In the genomic region with DNA sequence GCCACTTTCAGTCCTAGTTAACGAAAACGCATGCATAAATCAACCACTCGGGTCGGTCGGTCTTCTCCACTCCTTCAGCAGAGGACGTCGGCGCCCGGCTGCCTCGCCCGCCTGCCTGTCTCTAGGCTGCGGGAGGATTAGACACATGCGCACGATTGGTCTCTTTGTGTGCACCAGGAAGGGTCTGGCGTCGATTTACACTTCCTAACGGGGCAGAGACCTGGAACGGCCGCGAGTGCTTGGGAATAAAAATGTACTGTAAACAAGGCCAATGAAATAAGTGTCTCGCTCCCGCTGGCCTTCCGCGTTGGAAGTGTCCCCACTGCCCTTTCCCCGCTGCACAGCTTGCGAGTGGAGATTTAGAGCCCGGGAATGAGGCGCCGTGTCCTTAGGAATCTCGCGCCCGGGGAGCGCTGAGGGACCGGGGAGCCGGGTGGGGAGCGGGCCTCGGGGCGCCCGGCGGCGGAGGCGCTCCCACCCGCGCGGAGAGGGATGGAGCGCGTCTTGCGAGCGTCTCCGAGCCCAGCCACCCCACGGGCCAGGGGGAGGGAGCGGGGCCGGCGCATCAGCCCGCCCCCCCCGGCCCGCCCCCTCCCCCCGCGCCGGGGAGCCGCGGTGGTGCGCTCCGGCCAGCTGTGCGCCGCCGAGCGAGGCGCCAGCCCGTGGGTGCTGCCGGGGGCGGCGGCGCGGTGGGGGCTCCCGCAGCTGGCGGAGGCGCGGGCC, we compare ENCODE assay signal across 8 cellular contexts. TPM values are rescaled to one million over a fixed set of nuclear protein-coding genes. Genes with fewer than 3 reads are reported as not detected.
A peak's percentile ranks its signal among the peaks of the same experiment; 100 is the strongest.
DNase-seq lines count a peak whose midpoint lies in the region; ATAC-seq and TF ChIP-seq lines count a peak whose summit lies in the region.

TSS of gene DOK6 (plus strand) at position 636 of the 723 bp plus-strand sequence.

- peak; percentile 76 to 83 (median 80) for ATAC-seq in right lobe of liver
- no peak for ATAC-seq in HG02610 (IDR thresholded peaks at IDR 0.05; ENCODE audit: unreplicated experiment)

- intact Hi-C loops in right lobe of liver (cut with DNase I) = no loop called here

- peak; percentile 32 for DNase-seq in AG09319 (ENCODE audit: extremely low read depth, low read depth)
- peak; percentile 71 to 77 for DNase-seq in SJCRH30
- no peak for DNase-seq in effector memory CD4-positive, alpha-beta T cell
- peak; percentile 60 to 68 (median 63) for DNase-seq in right lobe of liver
- DNase-seq in superior temporal gyrus (ENCODE audit: extremely low spot score) = peak; percentile 54
- DNase-seq in AML-193 (lab: John Stamatoyannopoulos, UW) = no peak

- no peak within 1 kb of the TSS; the same call in 1 of the 2 replicates for H3K27ac ChIP-seq in HUES6 (ENCODE audit: low read depth, low read length)
- H3K27ac ChIP-seq in SJCRH30 = peak within 1 kb of the TSS; percentile 40
- no peak within 1 kb of the TSS for H3K27ac ChIP-seq in effector memory CD4-positive, alpha-beta T cell (ENCODE audit: insufficient read depth, low read length, poor library complexity, severe bottlenecking)
- peak within 1 kb of the TSS in 2 of 3 donors; percentile 28 to 55 for H3K27ac ChIP-seq in right lobe of liver

- H3K9ac ChIP-seq in HUES6 (ENCODE audit: low read length) = peak within 1 kb of the TSS; percentile 73

- 0% methylated on average over 23 of the region's 79 CpGs for WGBS in right lobe of liver (ENCODE audit: insufficient coverage, low coverage, low lambda C conversion rate, missing lambda C conversion rate)

- H3K36me3 ChIP-seq in HUES6 (ENCODE audit: control insufficient read depth, insufficient read depth, low read length) = no peaks in the 10 kb centered on the region
- H3K36me3 ChIP-seq in SJCRH30 = no peaks in the 10 kb centered on the region
- H3K36me3 ChIP-seq in effector memory CD4-positive, alpha-beta T cell (ENCODE audit: control insufficient read depth, insufficient read depth, low read length) = no peaks in the 10 kb centered on the region
- H3K36me3 ChIP-seq in right lobe of liver = no peaks in the 10 kb centered on the region

- H3K4me1 ChIP-seq in HUES6 (ENCODE audit: control insufficient read depth, insufficient read depth, low read length) = peaks cover 14% of the 10 kb centered on the region
- H3K4me1 ChIP-seq in SJCRH30 = no peaks in the 10 kb centered on the region
- no peaks in the 10 kb centered on the region for H3K4me1 ChIP-seq in effector memory CD4-positive, alpha-beta T cell (ENCODE audit: control insufficient read depth, insufficient read depth, low read length, poor library complexity, severe bottlenecking)
- peaks cover 0 to 4% (median 0%) of the 10 kb centered on the region in 4 donors for H3K4me1 ChIP-seq in right lobe of liver

- H3K27me3 ChIP-seq in HUES6 (ENCODE audit: control insufficient read depth, insufficient read depth, low read length) = peaks cover 58% of the 10 kb centered on the region
- H3K27me3 ChIP-seq in SJCRH30 = no peaks in the 10 kb centered on the region
- peaks cover 19% of the 10 kb centered on the region for H3K27me3 ChIP-seq in effector memory CD4-positive, alpha-beta T cell (replicated peaks; ENCODE audit: control insufficient read depth, insufficient read depth, low read length, poor library complexity, severe bottlenecking)
- no peaks in the 10 kb centered on the region for H3K27me3 ChIP-seq in right lobe of liver

- no peak; the same call in 1 of the 2 replicates for TF ChIP-seq CTCF in AG09319 (IDR thresholded peaks at IDR 0.05; ENCODE audit: low read depth, low read length)
- no peak for TF ChIP-seq CTCF in right lobe of liver (IDR thresholded peaks at IDR 0.05)

- TF ChIP-seq POLR2A in right lobe of liver (IDR thresholded peaks at IDR 0.05) = no peak

- H3K9me3 ChIP-seq in HUES6 (ENCODE audit: control insufficient read depth, insufficient read depth, low read depth, low read length) (no peaks in the 10 kb centered on the region), SJCRH30 (replicated peaks) (no peaks in the 10 kb centered on the region), right lobe of liver (no peaks in the 10 kb centered on the region)
- no peaks in the 10 kb centered on the region for H3K9me3 ChIP-seq in effector memory CD4-positive, alpha-beta T cell (ENCODE audit: control insufficient read depth, low read length)

- H3K4me3 ChIP-seq in HUES6 (ENCODE audit: low read depth, low read length) (peak within 1 kb of the TSS; percentile 88), SJCRH30 (peak within 1 kb of the TSS; percentile 67), right lobe of liver (peak within 1 kb of the TSS; percentile 52 to 69 (median 53))
- peak within 1 kb of the TSS; percentile 22 for H3K4me3 ChIP-seq in effector memory CD4-positive, alpha-beta T cell (ENCODE audit: insufficient read depth, low read depth, low read length, poor library complexity, severe bottlenecking)

RNA-seq across cellular contexts. Expression of gene DOK6, which starts in this region (rescaled TPM):
- 0.03 and 0.47 TPM in 2 replicates for total RNA-seq in SJCRH30 (2014; rRNA removed; shearing (Covaris generic))
- 1 to 10 TPM in 4 of 6 experiments, under 1 TPM in 1, not detected in 1; 0.37 to 2.9 (median 2.1) TPM for total RNA-seq in right lobe of liver

Comparison
In these comparisons a context has a peak if more than half of its experiments do, and no peak if none do; other contexts are left out.
1. Peak in DNase-seq, H3K4me3 ChIP-seq and H3K27ac ChIP-seq in SJCRH30; RNA of the gene not detected or under 1 TPM.
2. DNase-seq: peak in AG09319 (single experiment), right lobe of liver (3 of 3) and superior temporal gyrus (single experiment); none in effector memory CD4-positive, alpha-beta T cell (0 of 3) and AML-193 (0 of 2).
3. H3K27ac ChIP-seq: peak in right lobe of liver (2 of 3); none in HUES6 (single experiment) and effector memory CD4-positive, alpha-beta T cell (single experiment).
4. H3K4me3 ChIP-seq: peak in every context shown above with its lines; median percentile 88 in HUES6; 67 in SJCRH30; 53 in right lobe of liver; 22 in effector memory CD4-positive, alpha-beta T cell.